ENCODE assay signal across 11 cellular contexts in genomic region chr14:99730876-99731351, GRCh38. TPM values are rescaled to one million over a fixed set of nuclear protein-coding genes. Genes with fewer than 3 reads are reported as not detected.
DNase-seq lines count a peak whose midpoint lies in the region; ATAC-seq and TF ChIP-seq lines count a peak whose summit lies in the region.
"Had no signal": no experiment of that assay in that cellular context is flagged by ENCODE, and none has a peak within 500 bp of the region (broad histone marks: within the 10 kb centered on the region; RNA-seq: fewer than 3 reads in every experiment).

No MANE protein-coding gene starts in this region.

- H3K36me3 ChIP-seq in mesodermal cell (ENCODE audit: control insufficient read depth, insufficient read depth, low read length) (no peaks in the 10 kb centered on the region), subcutaneous abdominal adipose tissue (ENCODE audit: control insufficient read depth in 5 of 5, insufficient read depth in 5 of 5, low read length in 5 of 5) (no peaks in the 10 kb centered on the region)

- peak overlapping the region; percentile 49 for H3K4me3 ChIP-seq in mesodermal cell (ENCODE audit: extremely low read depth, insufficient read depth, low read length, poor library complexity, severe bottlenecking)
- H3K4me3 ChIP-seq in subcutaneous abdominal adipose tissue (ENCODE audit: low read depth in 1 of 5, low read length in 5 of 5) = peak overlapping the region in 3 of 5 donors; percentile 51 to 68 (median 53)
- H3K4me3 ChIP-seq in foreskin fibroblast (ENCODE audit: low read depth in 1 of 2, low read length in 2 of 2) = no peak overlapping the region

- H3K27ac Mint-ChIP-seq in activated CD4-positive, alpha-beta T cell treated with anti-CD3 and anti-CD28 coated beads for 36 hours = no peak overlapping the region
- peak overlapping the region in 2 of 5 experiments; percentile 22 to 79 for H3K27ac Mint-ChIP-seq in brain

- CTCF ChIA-PET in activated CD4-positive, alpha-beta T cell treated with anti-CD3 and anti-CD28 coated beads for 36 hours (lab: Charles Lee) = interaction anchor here (0.6 to 2.8 kb wide), 20 partner anchors 9 to 531 kb away, joined by 3 to 26 read pairs (median 4); no protein-coding TSS in a partner anchor

- H3K36me3 Mint-ChIP-seq in activated CD4-positive, alpha-beta T cell treated with anti-CD3 and anti-CD28 coated beads for 36 hours (ENCODE audit: low read depth) = no peaks in the 10 kb centered on the region
- H3K36me3 Mint-ChIP-seq in brain = no peaks in the 10 kb centered on the region

- no peak overlapping the region for H3K9ac ChIP-seq in subcutaneous abdominal adipose tissue (ENCODE audit: low read length in 5 of 5)

- H3K4me1 ChIP-seq in mesodermal cell (ENCODE audit: control insufficient read depth, insufficient read depth, low read length, poor library complexity, severe bottlenecking) = no peaks in the 10 kb centered on the region
- H3K4me1 ChIP-seq in subcutaneous abdominal adipose tissue (ENCODE audit: control insufficient read depth in 5 of 5, insufficient read depth in 5 of 5, low read length in 5 of 5) = peaks cover 3 to 56% (median 40%) of the 10 kb centered on the region in 5 donors

- no peak for ATAC-seq in activated CD4-positive, alpha-beta T cell treated with anti-CD3 and anti-CD28 coated beads for 36 hours

- H3K27me3 ChIP-seq in subcutaneous abdominal adipose tissue (ENCODE audit: control insufficient read depth in 5 of 5, insufficient read depth in 4 of 5, low read length in 5 of 5) = peaks cover 8 to 39% (median 17%) of the 10 kb centered on the region in 5 donors

- POLR2A ChIA-PET in activated CD4-positive, alpha-beta T cell treated with anti-CD3 and anti-CD28 coated beads for 36 hours (lab: Charles Lee) = interaction anchor here (0.7 kb wide), 1 partner anchor 360 kb away, joined by 3 read pairs; no protein-coding TSS in a partner anchor

- H3K27me3 Mint-ChIP-seq in activated CD4-positive, alpha-beta T cell treated with anti-CD3 and anti-CD28 coated beads for 36 hours = peaks cover 23% of the 10 kb centered on the region
- peaks cover 8% of the 10 kb centered on the region for H3K27me3 Mint-ChIP-seq in brain

- H3K9me3 ChIP-seq in mesodermal cell (ENCODE audit: control insufficient read depth, low read length) = no peaks in the 10 kb centered on the region
- H3K9me3 ChIP-seq in subcutaneous abdominal adipose tissue (ENCODE audit: control insufficient read depth in 5 of 5, low read length in 5 of 5) = no peaks in the 10 kb centered on the region

- peak overlapping the region; percentile 30 for H3K4me3 Mint-ChIP-seq in activated CD4-positive, alpha-beta T cell treated with anti-CD3 and anti-CD28 coated beads for 36 hours
- H3K4me3 Mint-ChIP-seq in brain = peak overlapping the region; percentile 59 to 81 (median 79)

- 77 to 92% methylated on average over 6 to 7 of the region's 10 CpGs for WGBS in mesodermal cell (ENCODE audit: insufficient coverage in 2 of 2), 2 experiments

- TF ChIP-seq CTCF in brain (conservative IDR thresholded peaks at IDR 0.05) (no peak), foreskin fibroblast (IDR thresholded peaks at IDR 0.05; ENCODE audit: low read depth, low read length) (no peak)

- intact Hi-C loops in activated CD4-positive, alpha-beta T cell treated with anti-CD3 and anti-CD28 coated beads for 36 hours (cut with DNase I, micrococcal nuclease) = loop anchor here (1.0 to 5.0 kb wide), 3 partner anchors 62 to 216 kb away; partner anchors contain the start of gene EML1 (in 1 of the 2)

- DNase-seq in activated CD4-positive, alpha-beta T cell treated with anti-CD3 and anti-CD28 coated beads for 36 hours = no peak
- no peak for DNase-seq in activated CD4-positive, alpha-beta T cell treated with anti-CD3 and anti-CD28 coated beads for 4 hours
- no peak for DNase-seq in MV-4-11 (lab: John Stamatoyannopoulos, UW)
- no peak for DNase-seq in foreskin fibroblast
- DNase-seq in OCI-M2 (lab: John Stamatoyannopoulos, UW; ENCODE audit: unreplicated experiment) = no peak
- DNase-seq: effector memory CD4-positive, alpha-beta T cell; NCI-H1092 treated with DMSO at 0.1 percent for 48 hours; SIG-M5 had no signal

- H3K9me3 Mint-ChIP-seq in activated CD4-positive, alpha-beta T cell treated with anti-CD3 and anti-CD28 coated beads for 36 hours (ENCODE audit: low read depth) = no peaks in the 10 kb centered on the region
- peaks cover 0 to 8% (median 0%) of the 10 kb centered on the region in 5 experiments for H3K9me3 Mint-ChIP-seq in brain

- peak overlapping the region; percentile 16 for H3K27ac ChIP-seq in mesodermal cell (ENCODE audit: low read depth, low read length, severe bottlenecking)
- no peak overlapping the region for H3K27ac ChIP-seq in subcutaneous abdominal adipose tissue (ENCODE audit: low read depth, low read length)

- no peaks in the 10 kb centered on the region for H3K4me1 Mint-ChIP-seq in activated CD4-positive, alpha-beta T cell treated with anti-CD3 and anti-CD28 coated beads for 36 hours
- H3K4me1 Mint-ChIP-seq in brain = no peaks in the 10 kb centered on the region

RNA-seq across cellular contexts. Expression of gene CYP46A1, which starts 46.8 kb away (rescaled TPM):
- total RNA-seq in activated CD4-positive, alpha-beta T cell treated with anti-CD3 and anti-CD28 coated beads for 36 hours = under 1 TPM; 0.05 to 0.23 TPM
- polyA plus RNA-seq in brain (ENCODE audit: insufficient read depth, low read depth, low replicate concordance) = 31.8 TPM
- 0.88 TPM for polyA plus RNA-seq in mesodermal cell (2013, experiment 1 of 2)
- 1.5 TPM for polyA plus RNA-seq in mesodermal cell (2013, experiment 2 of 2)

Comparison
In these comparisons a context has a peak if more than half of its experiments do, and no peak if none do; other contexts are left out.
1. H3K4me3 ChIP-seq: peak in mesodermal cell (single experiment) and subcutaneous abdominal adipose tissue (3 of 5); none in foreskin fibroblast (0 of 2).